20 cellular contexts compared by ENCODE assay signal in the genomic region with DNA sequence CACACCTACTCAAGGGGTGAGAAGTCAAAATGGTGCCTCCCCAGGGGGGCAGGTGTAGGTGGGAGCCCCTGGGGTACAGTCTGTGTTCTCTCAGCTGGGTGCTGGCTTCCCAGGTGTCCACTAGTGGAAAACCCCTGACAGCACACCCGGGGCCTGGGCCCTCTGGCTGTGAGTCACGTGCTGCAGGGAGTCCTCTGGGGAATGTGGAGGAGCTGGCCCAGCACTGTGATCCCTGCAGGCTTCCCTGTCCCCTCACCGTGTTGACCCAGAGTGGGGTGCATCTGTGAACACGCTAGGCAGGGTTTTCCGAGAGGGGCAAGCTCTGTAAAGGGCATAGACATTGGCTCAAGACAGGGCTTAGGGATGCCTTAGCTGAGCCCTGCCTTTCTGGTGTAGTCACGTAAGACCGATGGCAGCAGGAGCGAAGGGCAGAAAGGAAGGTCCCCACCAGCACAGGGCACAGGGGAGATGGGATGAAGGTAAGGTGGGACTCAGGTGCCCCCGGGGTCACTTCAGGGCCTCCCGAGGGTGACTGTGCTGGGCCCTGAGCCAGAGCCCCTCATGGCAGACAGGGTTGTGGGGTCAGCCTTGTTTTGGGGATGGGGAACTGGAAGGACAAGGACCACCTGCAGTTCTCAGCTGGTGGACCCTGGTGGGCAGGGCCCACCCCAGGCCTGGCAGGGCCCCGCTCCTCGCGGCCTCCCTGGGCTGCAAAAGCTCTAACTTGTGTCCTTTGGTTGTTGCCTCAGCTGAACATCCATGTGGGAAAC. TPM values are rescaled to one million over a fixed set of nuclear protein-coding genes. Genes with fewer than 3 reads are reported as not detected.
DNase-seq lines count a peak whose midpoint lies in the region; ATAC-seq, FAIRE-seq and TF ChIP-seq lines count a peak whose summit lies in the region.
"Had no signal": no experiment of that assay in that cellular context is flagged by ENCODE, and none has a peak within 500 bp of the region (broad histone marks: within the 10 kb centered on the region; RNA-seq: fewer than 3 reads in every experiment).

No MANE protein-coding gene starts in this region.

- CTCF ChIA-PET in naive thymus-derived CD4-positive, alpha-beta T cell (lab: Charles Lee): no interaction called here

- H3K4me3 ChIP-seq in BE2C (ENCODE audit: low read depth, low read length): no peak overlapping the region
- H3K4me3 ChIP-seq in kidney (ENCODE audit: low read length in 2 of 2): no peak overlapping the region
- H3K4me3 ChIP-seq in naive thymus-derived CD4-positive, alpha-beta T cell (ENCODE audit: low read length): no peak overlapping the region
- H3K4me3 ChIP-seq: colonic mucosa, mucosa of descending colon, tibial artery had no signal

- H3K9me3 ChIP-seq in BE2C (no peaks in the 10 kb centered on the region), kidney (ENCODE audit: control insufficient read depth in 1 of 2, low read length in 2 of 2) (no peaks in the 10 kb centered on the region)
- no peaks in the 10 kb centered on the region for H3K9me3 ChIP-seq in naive thymus-derived CD4-positive, alpha-beta T cell (ENCODE audit: control insufficient read depth in 2 of 3, low read length in 3 of 3)
- H3K9me3 ChIP-seq: colonic mucosa, mucosa of descending colon, tibial artery had no signal

- H3K9ac ChIP-seq in kidney (ENCODE audit: low read length in 2 of 2): no peak overlapping the region

- FAIRE-seq in kidney (lab: Jason Lieb, UNC): no peak

- H3K4me1 ChIP-seq in BE2C (peaks cover 22% of the 10 kb centered on the region), kidney (ENCODE audit: control insufficient read depth in 1 of 2, insufficient read depth in 1 of 2, low read depth in 1 of 2, low read length in 2 of 2) (peaks cover 5 to 9% of the 10 kb centered on the region in 2 donors)
- no peaks in the 10 kb centered on the region for H3K4me1 ChIP-seq in naive thymus-derived CD4-positive, alpha-beta T cell (ENCODE audit: control insufficient read depth in 2 of 2, insufficient read depth in 2 of 2, low read length in 2 of 2)
- H3K4me1 ChIP-seq: colonic mucosa had no signal

- H3K27ac Mint-ChIP-seq in IgD-negative memory B cell: peak overlapping the region in 2 of 3 donors; percentile 23 to 35
- peak overlapping the region in 2 of 9 donors; percentile 28 to 82 for H3K27ac Mint-ChIP-seq in naive thymus-derived CD4-positive, alpha-beta T cell

- intact Hi-C loops in kidney (cut with DNase I): no loop called here
- intact Hi-C loops in naive thymus-derived CD4-positive, alpha-beta T cell (cut with micrococcal nuclease): no loop called here

- no peak overlapping the region for H3K4me3 Mint-ChIP-seq in IgD-negative memory B cell
- no peak overlapping the region for H3K4me3 Mint-ChIP-seq in naive thymus-derived CD4-positive, alpha-beta T cell

- no peak for TF ChIP-seq CTCF in BE2C (IDR thresholded peaks at IDR 0.05; ENCODE audit: low read depth, low read length)
- no peak for TF ChIP-seq CTCF in kidney (IDR thresholded peaks at IDR 0.05; ENCODE audit: borderline replicate concordance, extremely low read depth, insufficient read depth)

- POLR2A ChIA-PET in naive thymus-derived CD4-positive, alpha-beta T cell (lab: Charles Lee): no interaction called here

- H3K36me3 Mint-ChIP-seq in IgD-negative memory B cell: no peaks in the 10 kb centered on the region
- peaks cover 6 to 45% (median 19%) of the 10 kb centered on the region in 5 donors for H3K36me3 Mint-ChIP-seq in naive thymus-derived CD4-positive, alpha-beta T cell

- H3K36me3 ChIP-seq in BE2C (peaks cover 84% of the 10 kb centered on the region), kidney (ENCODE audit: control insufficient read depth in 1 of 2, insufficient read depth in 2 of 2, low read length in 2 of 2) (peaks cover 30 to 47% of the 10 kb centered on the region in 2 donors)
- peaks cover 0 to 94% (median 24%) of the 10 kb centered on the region in 3 experiments for H3K36me3 ChIP-seq in naive thymus-derived CD4-positive, alpha-beta T cell (ENCODE audit: control insufficient read depth in 2 of 3, insufficient read depth in 3 of 3, low read length in 3 of 3)

- peak; percentile 26 for DNase-seq in BE2C
- peak; percentile 52 for DNase-seq in kidney
- no peak for DNase-seq in NCI-H187 treated with DMSO at 0.1 percent for 48 hours (lab: John Stamatoyannopoulos, UW)
- DNase-seq in naive thymus-derived CD4-positive, alpha-beta T cell: no peak
- DNase-seq: activated T-cell treated with anti-CD3 and anti-CD28 coated beads for 4 hours, amygdala, colonic mucosa, DMS 273 treated with DMSO at 0.1 percent for 48 hours, glutamatergic neuron, GOT3, islet precursor cell, NCI-H1105 treated with DMSO at 0.1 percent for 48 hours, NCI-H446 treated with DMSO at 0.1 percent for 48 hours, OCI-M1, tibial artery had no signal

- H3K9me3 Mint-ChIP-seq in IgD-negative memory B cell: no peaks in the 10 kb centered on the region
- H3K9me3 Mint-ChIP-seq in naive thymus-derived CD4-positive, alpha-beta T cell: no peaks in the 10 kb centered on the region

- H3K27ac ChIP-seq in kidney (ENCODE audit: low read depth in 2 of 2, low read length in 2 of 2): no peak overlapping the region
- H3K27ac ChIP-seq in naive thymus-derived CD4-positive, alpha-beta T cell (ENCODE audit: low read depth, low read length): no peak overlapping the region
- H3K27ac ChIP-seq: colonic mucosa, tibial artery, VCaP had no signal

- H3K27me3 Mint-ChIP-seq in IgD-negative memory B cell: no peaks in the 10 kb centered on the region
- no peaks in the 10 kb centered on the region for H3K27me3 Mint-ChIP-seq in naive thymus-derived CD4-positive, alpha-beta T cell

- H3K4me1 Mint-ChIP-seq in IgD-negative memory B cell: peaks cover 25 to 30% (median 28%) of the 10 kb centered on the region in 3 donors
- H3K4me1 Mint-ChIP-seq in naive thymus-derived CD4-positive, alpha-beta T cell: peaks cover 0 to 49% (median 4%) of the 10 kb centered on the region in 7 donors

- H3K27me3 ChIP-seq in BE2C: no peaks in the 10 kb centered on the region
- H3K27me3 ChIP-seq in naive thymus-derived CD4-positive, alpha-beta T cell (ENCODE audit: control insufficient read depth in 2 of 2, insufficient read depth in 2 of 2, low read length in 2 of 2): no peaks in the 10 kb centered on the region
- H3K27me3 ChIP-seq: colonic mucosa, tibial artery had no signal

- no peak for ATAC-seq in HG03175 (IDR thresholded peaks at IDR 0.05; ENCODE audit: unreplicated experiment)
- no peak for ATAC-seq in naive thymus-derived CD4-positive, alpha-beta T cell
- ATAC-seq: mucosa of descending colon, SK-N-SH treated with all-trans-retinoic acid at 6 μM for 48 hours had no signal

RNA-seq across cellular contexts. Expression of gene DERL3, which starts 14.1 kb away (rescaled TPM):
- polyA plus RNA-seq in BE2C (2012; ENCODE audit: insufficient read depth, insufficient read length, low read depth): 0.82 TPM
- polyA plus RNA-seq in IgD-negative memory B cell (49.4 TPM), kidney (ENCODE audit: insufficient read depth, low read depth, low replicate concordance) (3.1 TPM)
- total RNA-seq in kidney: 24.7 TPM
- total RNA-seq in naive thymus-derived CD4-positive, alpha-beta T cell: 10 to 100 TPM in 1 of 5 experiments, 1 to 10 TPM in 4; 1.6 to 16.2 (median 6.5) TPM
- not detected for polyA plus RNA-seq in naive thymus-derived CD4-positive, alpha-beta T cell

RNA-seq across cellular contexts. Expression of gene SLC2A11, which starts 33.0 kb away (rescaled TPM):
- 26.1 TPM for polyA plus RNA-seq in BE2C (2012; ENCODE audit: insufficient read depth, insufficient read length, low read depth)
- polyA plus RNA-seq in IgD-negative memory B cell (20.7 TPM), kidney (ENCODE audit: insufficient read depth, low read depth, low replicate concordance) (23.7 TPM)
- 28.9 TPM for total RNA-seq in kidney
- total RNA-seq in naive thymus-derived CD4-positive, alpha-beta T cell: 10 to 100 TPM; 10.5 to 29.7 (median 14.7) TPM
- 1 to 10 TPM; 5.9 to 8.3 TPM for polyA plus RNA-seq in naive thymus-derived CD4-positive, alpha-beta T cell

RNA-seq across cellular contexts. Expression of gene SMARCB1, which starts 37.9 kb away (rescaled TPM):
- 526 TPM for polyA plus RNA-seq in BE2C (2012; ENCODE audit: insufficient read depth, insufficient read length, low read depth)
- polyA plus RNA-seq in IgD-negative memory B cell (117 TPM), kidney (ENCODE audit: insufficient read depth, low read depth, low replicate concordance) (68.7 TPM)
- total RNA-seq in kidney: 79.0 TPM
- total RNA-seq in naive thymus-derived CD4-positive, alpha-beta T cell: 10 to 100 TPM; 47.1 to 81.1 (median 54.2) TPM
- 10 to 100 TPM; 37.0 to 49.8 TPM for polyA plus RNA-seq in naive thymus-derived CD4-positive, alpha-beta T cell

RNA-seq across cellular contexts. Expression of gene MMP11, which starts 52.0 kb away (rescaled TPM):
- 9.5 TPM for polyA plus RNA-seq in BE2C (2012; ENCODE audit: insufficient read depth, insufficient read length, low read depth)
- polyA plus RNA-seq in IgD-negative memory B cell (6.6 TPM), kidney (ENCODE audit: insufficient read depth, low read depth, low replicate concordance) (2.7 TPM)
- 4.4 TPM for total RNA-seq in kidney
- 1 to 10 TPM in 4 of 5 experiments, not detected in 1; 2.0 to 4.0 (median 3.4) TPM for total RNA-seq in naive thymus-derived CD4-positive, alpha-beta T cell
- polyA plus RNA-seq in naive thymus-derived CD4-positive, alpha-beta T cell: 1 to 10 TPM; 2.0 to 4.3 TPM

RNA-seq across cellular contexts. Expression of gene CHCHD10, which starts 56.9 kb away (rescaled TPM):
- polyA plus RNA-seq in BE2C (2012; ENCODE audit: insufficient read depth, insufficient read length, low read depth): 349 TPM
- 70.6 TPM for polyA plus RNA-seq in IgD-negative memory B cell
- total RNA-seq in kidney: 190 TPM
- polyA plus RNA-seq in kidney (ENCODE audit: insufficient read depth, low read depth, low replicate concordance): 1,445 TPM
- 10 to 100 TPM; 38.2 to 56.1 (median 46.4) TPM for total RNA-seq in naive thymus-derived CD4-positive, alpha-beta T cell
- 10 to 100 TPM; 25.6 to 32.8 TPM for polyA plus RNA-seq in naive thymus-derived CD4-positive, alpha-beta T cell

Comparison
In these comparisons a context has a peak if more than half of its experiments do, and no peak if none do; other contexts are left out.
1. DNase-seq: peak in BE2C (single experiment) and kidney (single experiment); none in NCI-H187 treated with DMSO at 0.1 percent for 48 hours (single experiment) and naive thymus-derived CD4-positive, alpha-beta T cell (0 of 9).
2. RNA of gene DERL3, which starts 14.1 kb away (polyA plus RNA-seq): 49.4 TPM in IgD-negative memory B cell (single experiment); 3.1 TPM in kidney (single experiment) and not detected in naive thymus-derived CD4-positive, alpha-beta T cell; every median in the first group is over 10 times any median in the second.